ENCODE assay signal across 22 cellular contexts in genomic region chr12:53599579-53599978, GRCh38. TPM values are rescaled to one million over a fixed set of nuclear protein-coding genes. Genes with fewer than 3 reads are reported as not detected.
DNase-seq lines count a peak whose midpoint lies in the region; ATAC-seq and TF ChIP-seq lines count a peak whose summit lies in the region.
"Had no signal": no experiment of that assay in that cellular context is flagged by ENCODE, and none has a peak within 500 bp of the region (broad histone marks: within the 10 kb centered on the region; RNA-seq: fewer than 3 reads in every experiment).

No MANE protein-coding gene starts in this region.

- TF ChIP-seq POLR2A in breast epithelium (IDR thresholded peaks at IDR 0.05) (no peak), right lobe of liver (IDR thresholded peaks at IDR 0.05) (no peak)

- POLR2A ChIA-PET in CD8-positive, alpha-beta T cell (lab: Charles Lee): no interaction called here

- no peak overlapping the region for H3K27ac ChIP-seq in CD8-positive, alpha-beta T cell (ENCODE audit: low read depth, low read length)
- H3K27ac ChIP-seq in breast epithelium (no peak overlapping the region), right lobe of liver (no peak overlapping the region), endodermal cell (ENCODE audit: low read depth, low read length) (no peak overlapping the region)
- H3K27ac ChIP-seq: body of pancreas, RWPE1 had no signal

- H3K4me1 Mint-ChIP-seq in CD8-positive, alpha-beta T cell (ENCODE audit: low read depth): peaks cover 23% of the 10 kb centered on the region
- H3K4me1 Mint-ChIP-seq in endodermal cell: peaks cover 26% of the 10 kb centered on the region

- CTCF ChIA-PET in CD8-positive, alpha-beta T cell (lab: Charles Lee): interaction anchor here (0.6 kb wide), 1 partner anchor 74 kb away, joined by 5 read pairs; no protein-coding TSS in a partner anchor

- no peaks in the 10 kb centered on the region for H3K27me3 Mint-ChIP-seq in CD8-positive, alpha-beta T cell (ENCODE audit: low read depth)
- H3K27me3 Mint-ChIP-seq in endodermal cell (ENCODE audit: insufficient read depth): no peaks in the 10 kb centered on the region
- H3K27me3 Mint-ChIP-seq: activated CD4-positive, alpha-beta T cell treated with anti-CD3 and anti-CD28 coated beads, Interleukin-2, amount 10 ng/mL, durations not matched to agents 7 days and 5 days; natural killer cell treated with Interleukin-12 subunit alpha and Interleukin-12 subunit beta and Interleukin-15 and Interleukin-18, amount 100 ng/mL, for 72 hours had no signal

- intact Hi-C loops in CD8-positive, alpha-beta T cell (cut with DNase I, micrococcal nuclease): no loop called here
- intact Hi-C loops in breast epithelium (cut with DNase I; ENCODE audit: low total_unique reads): no loop called here
- intact Hi-C loops in right lobe of liver (cut with DNase I): no loop called here

- no peak overlapping the region for H3K4me3 Mint-ChIP-seq in CD8-positive, alpha-beta T cell
- H3K4me3 Mint-ChIP-seq in endodermal cell: no peak overlapping the region
- H3K4me3 Mint-ChIP-seq: activated CD4-positive, alpha-beta T cell treated with anti-CD3 and anti-CD28 coated beads, Interleukin-2, amount 10 ng/mL, durations not matched to agents 7 days and 5 days; GM23338; natural killer cell treated with Interleukin-12 subunit alpha and Interleukin-12 subunit beta and Interleukin-15 and Interleukin-18, amount 100 ng/mL, for 72 hours had no signal

- H3F3A ChIP-seq in Loucy (ENCODE audit: low read depth): no peaks in the 10 kb centered on the region

- no peaks in the 10 kb centered on the region for H3K9me2 ChIP-seq in Loucy (replicated peaks; ENCODE audit: low read depth, low read length)

- 70% methylated on average over 2 of the region's 2 CpGs for WGBS in right lobe of liver (ENCODE audit: insufficient coverage, low coverage, low lambda C conversion rate, missing lambda C conversion rate)
- WGBS in endodermal cell (ENCODE audit: insufficient coverage in 1 of 2, insufficient read length in 1 of 2), 2 experiments: 86% methylated on average over 1 of the region's 2 CpGs; no CpG with 5 or more reads in 1 of the 2 experiments

- H3K9me3 ChIP-seq in CD8-positive, alpha-beta T cell (ENCODE audit: low read length): no peaks in the 10 kb centered on the region
- H3K9me3 ChIP-seq in Loucy (ENCODE audit: insufficient read depth, low read depth, low read length): no peaks in the 10 kb centered on the region
- H3K9me3 ChIP-seq in breast epithelium: no peaks in the 10 kb centered on the region
- no peaks in the 10 kb centered on the region for H3K9me3 ChIP-seq in right lobe of liver
- H3K9me3 ChIP-seq in endodermal cell (ENCODE audit: control insufficient read depth, low read length): no peaks in the 10 kb centered on the region
- H3K9me3 ChIP-seq: BE2C, body of pancreas, MG63 had no signal

- no peaks in the 10 kb centered on the region for H3K9me3 Mint-ChIP-seq in CD8-positive, alpha-beta T cell
- H3K9me3 Mint-ChIP-seq in endodermal cell: no peaks in the 10 kb centered on the region
- H3K9me3 Mint-ChIP-seq: activated CD4-positive, alpha-beta T cell treated with anti-CD3 and anti-CD28 coated beads, Interleukin-2, amount 10 ng/mL, durations not matched to agents 7 days and 5 days; activated naive CD4-positive, alpha-beta T cell treated with anti-CD3 and anti-CD28 coated beads, Interleukin-2, amount 50 U/mL, for 72 hours; GM23338; natural killer cell treated with Interleukin-12 subunit alpha and Interleukin-12 subunit beta and Interleukin-15 and Interleukin-18, amount 100 ng/mL, for 72 hours had no signal

- H3K36me3 ChIP-seq in CD8-positive, alpha-beta T cell (ENCODE audit: insufficient read depth, low read length): no peaks in the 10 kb centered on the region
- H3K36me3 ChIP-seq in Loucy (ENCODE audit: insufficient read depth, low read length) (peaks cover 4% of the 10 kb centered on the region; the same call in 1 of the 2 replicates), breast epithelium (no peaks in the 10 kb centered on the region), right lobe of liver (peaks cover 0 to 3% (median 0%) of the 10 kb centered on the region in 4 donors), endodermal cell (ENCODE audit: control insufficient read depth, insufficient read depth, low read length) (peaks cover 20% of the 10 kb centered on the region)
- H3K36me3 ChIP-seq: BE2C had no signal

- DNase-seq in CD8-positive, alpha-beta T cell: no peak
- DNase-seq in breast epithelium (ENCODE audit: low spot score in 2 of 2) (no peak), right lobe of liver (no peak), endodermal cell (no peak)
- no peak for DNase-seq in activated CD4-positive, alpha-beta T cell treated with anti-CD3 and anti-CD28 coated beads, Interleukin-2, amount 50 U/mL, for 48 hours
- DNase-seq: activated CD4-positive, alpha-beta T cell treated with anti-CD3 and anti-CD28 coated beads, Interleukin-2, amount 10 ng/mL, durations not matched to agents 7 days and 5 days; activated T-cell treated with anti-CD3 and anti-CD28 coated beads, Interleukin-2, amount 50 U/mL, for 1 hour; BE2C; body of pancreas; DMS79 treated with DMSO at 0.1 percent for 48 hours; MG63; NCI-H2081; NCI-H748 treated with DMSO at 0.1 percent for 48 hours; retina had no signal

- H3K4me2 ChIP-seq in Loucy (ENCODE audit: low read depth, low read length, poor library complexity, severe bottlenecking): no peak overlapping the region
- H3K4me2 ChIP-seq: GM23338 had no signal

- H2AFZ ChIP-seq in Loucy (ENCODE audit: low read length): no peak overlapping the region
- H2AFZ ChIP-seq: GM23338 had no signal

- peaks cover 5% of the 10 kb centered on the region for H3K4me1 ChIP-seq in CD8-positive, alpha-beta T cell (ENCODE audit: insufficient read depth, low read length)
- H3K4me1 ChIP-seq in Loucy (ENCODE audit: insufficient read depth, low read length, poor library complexity, severe bottlenecking) (peaks cover 16% of the 10 kb centered on the region), breast epithelium (peaks cover 0 to 4% of the 10 kb centered on the region in 2 donors), right lobe of liver (no peaks in the 10 kb centered on the region), endodermal cell (ENCODE audit: control insufficient read depth, insufficient read depth, low read length) (no peaks in the 10 kb centered on the region)

- peaks cover 41% of the 10 kb centered on the region for H3K36me3 Mint-ChIP-seq in CD8-positive, alpha-beta T cell
- peaks cover 31% of the 10 kb centered on the region for H3K36me3 Mint-ChIP-seq in endodermal cell (ENCODE audit: low read depth)
- H3K36me3 Mint-ChIP-seq: natural killer cell treated with Interleukin-12 subunit alpha and Interleukin-12 subunit beta and Interleukin-15 and Interleukin-18, amount 100 ng/mL, for 72 hours had no signal

- no peaks in the 10 kb centered on the region for H3K27me3 ChIP-seq in CD8-positive, alpha-beta T cell (ENCODE audit: insufficient read depth, low read length)
- no peaks in the 10 kb centered on the region for H3K27me3 ChIP-seq in Loucy (ENCODE audit: insufficient read depth, low read length, poor library complexity, severe bottlenecking)
- no peaks in the 10 kb centered on the region for H3K27me3 ChIP-seq in breast epithelium
- no peaks in the 10 kb centered on the region for H3K27me3 ChIP-seq in right lobe of liver
- no peaks in the 10 kb centered on the region for H3K27me3 ChIP-seq in endodermal cell (ENCODE audit: control insufficient read depth, insufficient read depth, low read length, poor library complexity, severe bottlenecking)
- H3K27me3 ChIP-seq: BE2C, body of pancreas, MG63 had no signal

- H3K79me2 ChIP-seq in Loucy (ENCODE audit: insufficient read depth, low read length): peaks cover 13% of the 10 kb centered on the region

- no peak overlapping the region for H3K4me3 ChIP-seq in CD8-positive, alpha-beta T cell (ENCODE audit: low read depth, low read length)
- H3K4me3 ChIP-seq in Loucy (ENCODE audit: low read length, poor library complexity, severe bottlenecking): no peak overlapping the region
- H3K4me3 ChIP-seq in breast epithelium: no peak overlapping the region
- no peak overlapping the region for H3K4me3 ChIP-seq in right lobe of liver
- no peak overlapping the region for H3K4me3 ChIP-seq in endodermal cell (ENCODE audit: low read length)
- H3K4me3 ChIP-seq: body of pancreas, GM23338, lung, MG63 had no signal

- H4K20me1 ChIP-seq in Loucy (ENCODE audit: insufficient read depth, low read length, poor library complexity, severe bottlenecking): no peaks in the 10 kb centered on the region

- no peak for ATAC-seq in CD8-positive, alpha-beta T cell
- ATAC-seq in right lobe of liver: peak in 2 of 4 donors; percentile 21 to 38
- no peak for ATAC-seq in GM18511 (IDR thresholded peaks at IDR 0.05; ENCODE audit: unreplicated experiment)
- ATAC-seq in HG03139 (IDR thresholded peaks at IDR 0.05; ENCODE audit: unreplicated experiment): no peak
- ATAC-seq: activated naive CD4-positive, alpha-beta T cell treated with anti-CD3 and anti-CD28 coated beads, Interleukin-2, amount 50 U/mL, for 72 hours; body of pancreas; GM23338; natural killer cell treated with Interleukin-12 subunit alpha and Interleukin-12 subunit beta and Interleukin-15 and Interleukin-18, amount 100 ng/mL, for 72 hours had no signal

- TF ChIP-seq CTCF in CD8-positive, alpha-beta T cell (IDR thresholded peaks at IDR 0.05): peak; percentile 20
- TF ChIP-seq CTCF in Loucy (conservative IDR thresholded peaks at IDR 0.05; ENCODE audit: low read length) (peak; percentile 63), breast epithelium (IDR thresholded peaks at IDR 0.05) (peak in 2 of 3 donors; percentile 15 to 22), right lobe of liver (IDR thresholded peaks at IDR 0.05) (peak; percentile 14 to 24 (median 18)), endodermal cell (conservative IDR thresholded peaks at IDR 0.05) (no peak)

- no peak overlapping the region for H3K27ac Mint-ChIP-seq in CD8-positive, alpha-beta T cell
- no peak overlapping the region for H3K27ac Mint-ChIP-seq in endodermal cell
- H3K27ac Mint-ChIP-seq: activated CD4-positive, alpha-beta T cell treated with anti-CD3 and anti-CD28 coated beads, Interleukin-2, amount 10 ng/mL, durations not matched to agents 7 days and 5 days; activated naive CD4-positive, alpha-beta T cell treated with anti-CD3 and anti-CD28 coated beads, Interleukin-2, amount 50 U/mL, for 72 hours; GM23338; natural killer cell treated with Interleukin-12 subunit alpha and Interleukin-12 subunit beta and Interleukin-15 and Interleukin-18, amount 100 ng/mL, for 72 hours had no signal

- no peak overlapping the region for H3K9ac ChIP-seq in Loucy (ENCODE audit: low read depth, low read length, poor library complexity, severe bottlenecking)
- no peak overlapping the region for H3K9ac ChIP-seq in endodermal cell (ENCODE audit: extremely low read depth, low read length, poor library complexity, severe bottlenecking)

RNA-seq across cellular contexts. Expression of gene ATF7, which starts 26.6 kb away (rescaled TPM):
- 10 to 100 TPM in 1 of 2 experiments, 1 to 10 TPM in 1; 9.1 to 13.2 TPM for total RNA-seq in CD8-positive, alpha-beta T cell
- total RNA-seq in breast epithelium (10 to 100 TPM; 31.4 to 34.1 (median 33.4) TPM), right lobe of liver (10 to 100 TPM in 5 of 6 experiments, 1 to 10 TPM in 1; 7.9 to 18.7 (median 12.3) TPM), endodermal cell (10 to 100 TPM; 29.0 to 36.6 TPM)
- polyA plus RNA-seq in endodermal cell (2013, experiment 1 of 2): 20.3 TPM
- polyA plus RNA-seq in endodermal cell (2013, experiment 2 of 2): 19.8 TPM
